16 cellular contexts compared by ENCODE assay signal in the genomic region with DNA sequence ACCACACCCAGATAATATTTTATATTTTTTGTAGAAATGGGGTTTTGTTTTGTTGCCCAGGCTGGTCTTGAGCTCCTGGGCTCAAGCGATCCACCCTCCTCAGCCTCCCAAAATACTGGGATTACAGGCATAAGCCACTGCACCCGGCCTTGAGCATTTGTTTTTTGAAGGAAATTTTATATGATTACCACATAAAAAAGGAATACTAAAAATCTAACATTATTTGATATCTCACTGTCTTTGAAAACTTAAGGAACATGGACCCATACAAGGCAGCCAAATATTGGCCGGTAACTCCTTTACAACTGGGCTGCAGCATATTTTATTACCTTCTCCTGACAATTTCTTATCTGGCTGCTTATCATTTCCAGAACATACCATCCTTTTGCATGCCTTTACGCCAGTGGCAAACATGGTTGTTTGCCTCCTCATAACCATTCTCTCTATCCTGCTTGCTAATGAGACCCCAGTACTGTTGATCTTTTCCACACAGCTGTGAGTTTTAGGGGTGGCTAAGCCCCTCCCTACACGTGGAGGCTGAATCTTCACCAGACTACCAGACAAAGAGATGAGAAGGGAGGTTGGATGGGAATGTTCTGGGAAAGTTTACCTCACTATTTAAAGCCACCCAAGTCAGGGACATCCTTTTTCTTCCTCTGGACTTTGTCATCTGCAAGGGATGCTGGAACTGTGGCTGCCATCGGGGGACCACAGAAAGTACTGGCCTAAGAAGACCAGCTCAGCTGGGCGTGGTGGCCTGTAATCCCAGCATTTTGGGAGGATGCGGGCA.
A peak's percentile ranks its signal among the peaks of the same experiment; 100 is the strongest.
DNase-seq lines count a peak whose midpoint lies in the region; ATAC-seq and TF ChIP-seq lines count a peak whose summit lies in the region.
"Had no signal": no experiment of that assay in that cellular context is flagged by ENCODE, and none has a peak within 500 bp of the region (broad histone marks: within the 10 kb centered on the region; RNA-seq: fewer than 3 reads in every experiment).

No MANE protein-coding gene starts in this region.

- no peak overlapping the region for H3K4me3 ChIP-seq in CD4-positive, alpha-beta memory T cell (ENCODE audit: low read length in 2 of 2)
- H3K4me3 ChIP-seq in HUES48 (ENCODE audit: low read depth, low read length), result no peak overlapping the region
- H3K4me3 ChIP-seq: mucosa of descending colon had no signal

- CTCF ChIA-PET in CD4-positive, alpha-beta memory T cell (lab: Charles Lee; ENCODE audit: partially characterized antibody), result interaction anchor here (1.1 to 4.0 kb wide), 4 partner anchors 12 to 57 kb away, joined by 3 to 52 read pairs (median 6); no protein-coding TSS in a partner anchor

- no peaks in the 10 kb centered on the region for H3K27me3 Mint-ChIP-seq in CD4-positive, alpha-beta memory T cell
- H3K27me3 Mint-ChIP-seq in brain (no peaks in the 10 kb centered on the region), neural crest cell (ENCODE audit: low read depth) (no peaks in the 10 kb centered on the region)
- H3K27me3 Mint-ChIP-seq in naive thymus-derived CD8-positive, alpha-beta T cell, result peaks cover 0 to 5% (median 2%) of the 10 kb centered on the region in 5 donors

- DNase-seq in CD4-positive, alpha-beta memory T cell, result no peak
- DNase-seq in neural crest cell (ENCODE audit: low read depth, low spot score) (no peak), dedifferentiated amniotic fluid mesenchymal stem cell (ENCODE audit: extremely low spot score) (no peak), NCI-H748 treated with DMSO at 0.1 percent for 48 hours (lab: John Stamatoyannopoulos, UW) (no peak)
- DNase-seq in naive thymus-derived CD8-positive, alpha-beta T cell, result no peak
- DNase-seq: activated CD4-positive, CD25-positive, alpha-beta regulatory T cell treated with anti-CD3 and anti-CD28 coated beads, Interleukin-2, amount 50 U/mL, for 72 hours; activated naive CD4-positive, alpha-beta T cell treated with anti-CD3 and anti-CD28 coated beads for 36 hours; cortex of kidney; Kasumi-1; mucosa of descending colon; NCI-H1694 treated with DMSO at 0.1 percent for 48 hours; SK-N-SH; substantia nigra had no signal

- H3K36me3 ChIP-seq in CD4-positive, alpha-beta memory T cell (ENCODE audit: insufficient read depth, low read length), result no peaks in the 10 kb centered on the region
- peaks cover 19% of the 10 kb centered on the region for H3K36me3 ChIP-seq in HUES48 (ENCODE audit: control insufficient read depth, insufficient read depth, low read length)

- H3K27ac ChIP-seq in CD4-positive, alpha-beta memory T cell (ENCODE audit: low read depth, low read length), result no peak overlapping the region
- H3K27ac ChIP-seq in HUES48 (ENCODE audit: low read depth, low read length), result peak overlapping the region; percentile 46

- no peaks in the 10 kb centered on the region for H3K36me3 Mint-ChIP-seq in CD4-positive, alpha-beta memory T cell
- peaks cover 8% of the 10 kb centered on the region for H3K36me3 Mint-ChIP-seq in brain
- H3K36me3 Mint-ChIP-seq in neural crest cell (ENCODE audit: low read depth), result no peaks in the 10 kb centered on the region
- no peaks in the 10 kb centered on the region for H3K36me3 Mint-ChIP-seq in naive thymus-derived CD8-positive, alpha-beta T cell

- no peak overlapping the region for H3K9ac ChIP-seq in HUES48 (ENCODE audit: low read depth, low read length)

- no peaks in the 10 kb centered on the region for H3K9me3 ChIP-seq in CD4-positive, alpha-beta memory T cell (ENCODE audit: control insufficient read depth in 1 of 2, low read length in 2 of 2)
- H3K9me3 ChIP-seq in HUES48 (ENCODE audit: control insufficient read depth, insufficient read depth, low read length), result no peaks in the 10 kb centered on the region
- H3K9me3 ChIP-seq: mucosa of descending colon, SK-N-SH had no signal

- peak overlapping the region in 5 of 7 donors; percentile 1 to 84 (median 43) for H3K27ac Mint-ChIP-seq in CD4-positive, alpha-beta memory T cell
- H3K27ac Mint-ChIP-seq in brain, result peak overlapping the region in 3 of 5 experiments; percentile 40 to 82 (median 80)
- H3K27ac Mint-ChIP-seq in neural crest cell (ENCODE audit: unreplicated experiment), result peak overlapping the region; percentile 90
- peak overlapping the region in 1 of 10 donors; percentile 58 for H3K27ac Mint-ChIP-seq in naive thymus-derived CD8-positive, alpha-beta T cell
- H3K27ac Mint-ChIP-seq: activated naive CD4-positive, alpha-beta T cell treated with anti-CD3 and anti-CD28 coated beads for 36 hours had no signal

- ATAC-seq in naive thymus-derived CD8-positive, alpha-beta T cell, result no peak
- ATAC-seq in HG03342 (IDR thresholded peaks at IDR 0.05; ENCODE audit: unreplicated experiment), result no peak
- ATAC-seq: mucosa of descending colon had no signal

- H3K4me1 Mint-ChIP-seq in CD4-positive, alpha-beta memory T cell, result peaks cover 8 to 16% (median 11%) of the 10 kb centered on the region in 4 donors
- H3K4me1 Mint-ChIP-seq in brain, result peaks cover 28% of the 10 kb centered on the region
- peaks cover 35% of the 10 kb centered on the region for H3K4me1 Mint-ChIP-seq in neural crest cell
- H3K4me1 Mint-ChIP-seq in naive thymus-derived CD8-positive, alpha-beta T cell, result peaks cover 0 to 13% (median 9%) of the 10 kb centered on the region in 4 donors

- POLR2A ChIA-PET in CD4-positive, alpha-beta memory T cell (lab: Charles Lee; ENCODE audit: partially characterized antibody), result interaction anchor here (2.7 to 4.6 kb wide), 2 partner anchors 12 to 150 kb away, joined by 12 to 166 read pairs; no protein-coding TSS in a partner anchor
- POLR2A ChIA-PET in naive thymus-derived CD8-positive, alpha-beta T cell (lab: Charles Lee), result interaction anchor here (0.6 to 3.1 kb wide), 2 partner anchors 11 to 13 kb away, joined by 3 to 37 read pairs; no protein-coding TSS in a partner anchor

- intact Hi-C loops in CD4-positive, alpha-beta memory T cell (cut with micrococcal nuclease), result no loop called here

- TF ChIP-seq CTCF in brain (conservative IDR thresholded peaks at IDR 0.05) (no peak), neural crest cell (conservative IDR thresholded peaks at IDR 0.05) (no peak)

- H3K4me3 Mint-ChIP-seq in CD4-positive, alpha-beta memory T cell, result peak overlapping the region in 2 of 8 donors; percentile 12 to 33
- peak overlapping the region in 3 of 5 experiments; percentile 18 to 61 (median 48) for H3K4me3 Mint-ChIP-seq in brain
- H3K4me3 Mint-ChIP-seq in neural crest cell, result peak overlapping the region; percentile 54
- H3K4me3 Mint-ChIP-seq in naive thymus-derived CD8-positive, alpha-beta T cell, result peak overlapping the region in 3 of 10 donors; percentile 4 to 64 (median 37)
- H3K4me3 Mint-ChIP-seq: activated naive CD4-positive, alpha-beta T cell treated with anti-CD3 and anti-CD28 coated beads for 36 hours had no signal

- H3K4me1 ChIP-seq in CD4-positive, alpha-beta memory T cell (ENCODE audit: insufficient read depth, low read length), result peaks cover 54% of the 10 kb centered on the region
- peaks cover 28% of the 10 kb centered on the region for H3K4me1 ChIP-seq in HUES48 (ENCODE audit: control insufficient read depth, insufficient read depth, low read length)

- H3K9me3 Mint-ChIP-seq in CD4-positive, alpha-beta memory T cell, result no peaks in the 10 kb centered on the region
- peaks cover 0 to 3% (median 0%) of the 10 kb centered on the region in 5 experiments for H3K9me3 Mint-ChIP-seq in brain
- H3K9me3 Mint-ChIP-seq in neural crest cell, result no peaks in the 10 kb centered on the region
- no peaks in the 10 kb centered on the region for H3K9me3 Mint-ChIP-seq in naive thymus-derived CD8-positive, alpha-beta T cell
- H3K9me3 Mint-ChIP-seq: activated naive CD4-positive, alpha-beta T cell treated with anti-CD3 and anti-CD28 coated beads for 36 hours had no signal

- H3K27me3 ChIP-seq in CD4-positive, alpha-beta memory T cell (ENCODE audit: insufficient read depth, low read length), result no peaks in the 10 kb centered on the region
- no peaks in the 10 kb centered on the region for H3K27me3 ChIP-seq in HUES48 (ENCODE audit: control insufficient read depth, insufficient read depth, low read length)
